Comparison of ENCODE assay signal across 1 cellular context in genomic region chr19:7292950-7293794, GRCh38.
A peak's percentile ranks its signal among the peaks of the same experiment; 100 is the strongest.
TF ChIP-seq lines count a peak whose summit lies in the region.

No MANE protein-coding gene starts in this region.

TF ChIP-seq in HepG2, 621 proteins besides CTCF, POLR2A, EP300 and RAD21 (continued from another document):
- TF ChIP-seq IKZF4 (CRISPR knock-in tag; IDR thresholded peaks at IDR 0.05; ENCODE audit: borderline replicate concordance, low read depth, not compliant biosample characterization), result peak; percentile 47
- 0 out of 2 replicates have a peak, but pooled peaks have one; percentile 57 for TF ChIP-seq ZNF605 (CRISPR knock-in tag; IDR thresholded peaks at IDR 0.05)
- TF ChIP-seq ZNF577 (CRISPR knock-in tag; IDR thresholded peaks at IDR 0.05; ENCODE audit: borderline replicate concordance, low read depth), result no peak
- no peak for TF ChIP-seq ZNF17 (CRISPR knock-in tag; IDR thresholded peaks at IDR 0.05)
- TF ChIP-seq ZFP36 (IDR thresholded peaks at IDR 0.05; ENCODE audit: borderline replicate concordance, low read depth, low read length, partially characterized antibody), result no peak
- no peak for TF ChIP-seq ZNF646 (CRISPR knock-in tag; IDR thresholded peaks at IDR 0.05)
- TF ChIP-seq, protein P1, sequence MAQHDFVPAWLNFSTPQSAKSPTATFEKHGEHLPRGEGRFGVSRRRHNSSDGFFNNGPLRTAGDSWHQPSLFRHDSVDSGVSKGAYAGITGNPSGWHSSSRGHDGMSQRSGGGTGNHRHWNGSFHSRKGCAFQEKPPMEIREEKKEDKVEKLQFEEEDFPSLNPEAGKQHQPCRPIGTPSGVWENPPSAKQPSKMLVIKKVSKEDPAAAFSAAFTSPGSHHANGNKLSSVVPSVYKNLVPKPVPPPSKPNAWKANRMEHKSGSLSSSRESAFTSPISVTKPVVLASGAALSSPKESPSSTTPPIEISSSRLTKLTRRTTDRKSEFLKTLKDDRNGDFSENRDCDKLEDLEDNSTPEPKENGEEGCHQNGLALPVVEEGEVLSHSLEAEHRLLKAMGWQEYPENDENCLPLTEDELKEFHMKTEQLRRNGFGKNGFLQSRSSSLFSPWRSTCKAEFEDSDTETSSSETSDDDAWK (CRISPR knock-in tag; IDR thresholded peaks at IDR 0.05), result no peak
- TF ChIP-seq ZNF709 (CRISPR knock-in tag; IDR thresholded peaks at IDR 0.05), result no peak
- TF ChIP-seq ZNF878 (CRISPR knock-in tag; IDR thresholded peaks at IDR 0.05), result no peak
- TF ChIP-seq, protein P2, sequence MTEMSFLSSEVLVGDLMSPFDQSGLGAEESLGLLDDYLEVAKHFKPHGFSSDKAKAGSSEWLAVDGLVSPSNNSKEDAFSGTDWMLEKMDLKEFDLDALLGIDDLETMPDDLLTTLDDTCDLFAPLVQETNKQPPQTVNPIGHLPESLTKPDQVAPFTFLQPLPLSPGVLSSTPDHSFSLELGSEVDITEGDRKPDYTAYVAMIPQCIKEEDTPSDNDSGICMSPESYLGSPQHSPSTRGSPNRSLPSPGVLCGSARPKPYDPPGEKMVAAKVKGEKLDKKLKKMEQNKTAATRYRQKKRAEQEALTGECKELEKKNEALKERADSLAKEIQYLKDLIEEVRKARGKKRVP (CRISPR knock-in tag; IDR thresholded peaks at IDR 0.05), result no peak
- TF ChIP-seq ZNF230 (CRISPR knock-in tag; IDR thresholded peaks at IDR 0.05), result 0 out of 2 replicates have a peak, but pooled peaks have one; percentile 32
- no peak for TF ChIP-seq ZSCAN20 (CRISPR knock-in tag; IDR thresholded peaks at IDR 0.05; ENCODE audit: borderline replicate concordance)
- no peak for TF ChIP-seq GTF3A (CRISPR knock-in tag; conservative IDR thresholded peaks at IDR 0.05)
- TF ChIP-seq EZH2 (conservative IDR thresholded peaks at IDR 0.05; ENCODE audit: low read depth, low read length), result no peak
- no peak for TF ChIP-seq ZUFSP (CRISPR knock-in tag; IDR thresholded peaks at IDR 0.05; ENCODE audit: borderline replicate concordance)
- no peak for TF ChIP-seq ZNF468 (CRISPR knock-in tag; IDR thresholded peaks at IDR 0.05)
- TF ChIP-seq, protein P3, sequence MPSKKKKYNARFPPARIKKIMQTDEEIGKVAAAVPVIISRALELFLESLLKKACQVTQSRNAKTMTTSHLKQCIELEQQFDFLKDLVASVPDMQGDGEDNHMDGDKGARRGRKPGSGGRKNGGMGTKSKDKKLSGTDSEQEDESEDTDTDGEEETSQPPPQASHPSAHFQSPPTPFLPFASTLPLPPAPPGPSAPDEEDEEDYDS (CRISPR knock-in tag; IDR thresholded peaks at IDR 0.05), result no peak
- no peak for TF ChIP-seq HNRNPH1 (optimal IDR thresholded peaks at IDR 0.05; ENCODE audit: low read depth, low read length)
